8 cellular contexts compared by ENCODE assay signal in genomic region chr18:2083691-2084090, GRCh38.
A peak's percentile ranks its signal among the peaks of the same experiment; 100 is the strongest.
DNase-seq lines count a peak whose midpoint lies in the region; ATAC-seq and TF ChIP-seq lines count a peak whose summit lies in the region.

No MANE protein-coding gene starts in this region.

- no peak overlapping the region for H3K27ac ChIP-seq in RWPE2 (ENCODE audit: poor library complexity, severe bottlenecking)

- H3K4me3 ChIP-seq in RWPE2 (ENCODE audit: severe bottlenecking), result no peak overlapping the region

- H3K9me3 ChIP-seq in RWPE2 (ENCODE audit: severe bottlenecking), result no peaks in the 10 kb centered on the region

- no peaks in the 10 kb centered on the region for H3K27me3 ChIP-seq in RWPE2 (ENCODE audit: insufficient read depth, poor library complexity, severe bottlenecking)

- ATAC-seq in HG02798 (IDR thresholded peaks at IDR 0.05; ENCODE audit: poor library complexity, unreplicated experiment) (peak; percentile 45), RWPE2 (ENCODE audit: low read depth) (peak; percentile 52; the same call in 2 of the 3 replicates), GM21360 (IDR thresholded peaks at IDR 0.05; ENCODE audit: unreplicated experiment) (no peak)

- peak; percentile 56 for TF ChIP-seq CTCF in RWPE2 (IDR thresholded peaks at IDR 0.05; ENCODE audit: poor library complexity, severe bottlenecking)

- DNase-seq in Daoy (ENCODE audit: low read depth) (peak; percentile 11), RWPE2 (ENCODE audit: low spot score) (no peak), kidney tubule cell (ENCODE audit: low spot score) (peak; percentile 68), NCI-H1436 treated with DMSO at 0.1 percent for 48 hours (lab: John Stamatoyannopoulos, UW) (no peak), T-helper 1 cell (no peak), dermis blood vessel endothelial cell (no peak)

- H3K36me3 ChIP-seq in RWPE2 (ENCODE audit: low read depth), result no peaks in the 10 kb centered on the region

- H3K4me1 ChIP-seq in RWPE2 (ENCODE audit: insufficient read depth, poor library complexity, severe bottlenecking), result no peaks in the 10 kb centered on the region

Comparison
In these comparisons a context has a peak if more than half of its experiments do, and no peak if none do; other contexts are left out.
1. DNase-seq: peak in Daoy (single experiment) and kidney tubule cell (single experiment); none in RWPE2 (single experiment), NCI-H1436 treated with DMSO at 0.1 percent for 48 hours (single experiment), T-helper 1 cell (0 of 5) and dermis blood vessel endothelial cell (single experiment).